In the genomic region with DNA sequence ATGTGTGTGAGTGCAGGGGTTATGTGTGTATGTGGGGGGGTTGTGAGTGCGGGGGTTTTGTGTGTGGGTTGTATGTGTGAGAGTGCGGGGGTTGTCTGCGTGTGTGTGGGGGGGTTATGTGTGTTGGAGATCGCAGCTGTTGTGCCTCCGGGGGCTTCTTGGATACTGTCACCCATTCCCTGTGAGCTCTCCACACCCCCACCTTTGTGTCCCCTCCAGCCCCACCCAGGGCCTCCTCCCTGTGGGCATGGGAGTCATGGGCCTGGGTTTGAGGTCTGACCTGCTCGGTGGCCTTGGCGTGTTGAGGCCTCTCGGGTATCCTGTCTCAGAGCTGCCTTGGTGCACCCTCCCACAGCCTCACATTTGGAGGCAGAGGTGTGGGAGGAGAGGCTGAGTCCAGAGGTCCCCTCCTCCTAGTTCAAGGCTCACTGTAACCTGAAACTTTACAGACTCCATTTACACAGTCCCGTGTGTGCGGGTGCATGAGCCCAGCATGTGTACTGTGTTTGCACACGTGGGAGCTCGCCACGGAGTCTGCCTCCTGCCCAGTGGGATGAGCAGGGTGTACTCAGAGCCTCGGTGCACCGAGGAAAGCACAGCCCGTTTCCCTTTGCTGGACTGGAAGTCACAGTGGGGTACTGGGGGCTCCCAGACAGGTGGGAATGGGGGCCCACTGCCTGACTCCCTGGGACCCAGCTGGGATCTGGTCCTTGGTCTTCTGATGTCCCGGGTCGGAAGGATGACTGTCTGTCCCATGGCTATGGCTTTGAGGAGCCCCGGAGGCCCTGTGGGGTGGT, we compare ENCODE assay signal across 1 cellular context.
TF ChIP-seq lines count a peak whose summit lies in the region.

No MANE protein-coding gene starts in this region.

TF ChIP-seq in HepG2, 621 proteins besides CTCF, POLR2A, EP300 and RAD21 (continued from another document and continues in another):
- TF ChIP-seq ZNF407 (CRISPR knock-in tag; IDR thresholded peaks at IDR 0.05; ENCODE audit: not compliant biosample characterization) (no peak), ZNF142 (CRISPR knock-in tag; IDR thresholded peaks at IDR 0.05) (no peak), HDAC1 (CRISPR knock-in tag; IDR thresholded peaks at IDR 0.05) (peak; percentile 88), JARID2 (CRISPR knock-in tag; IDR thresholded peaks at IDR 0.05; ENCODE audit: insufficient replicate concordance) (no peak), ZNF761 (CRISPR knock-in tag; conservative IDR thresholded peaks at IDR 0.05) (0 out of 2 replicates have a peak, but pooled peaks have one; percentile 53), ZNF644 (CRISPR knock-in tag; IDR thresholded peaks at IDR 0.05; ENCODE audit: low read depth) (no peak), ZBTB34 (CRISPR knock-in tag; IDR thresholded peaks at IDR 0.05) (no peak), ARID5B (CRISPR knock-in tag; IDR thresholded peaks at IDR 0.05) (peak; percentile 65), MED1 (CRISPR knock-in tag; IDR thresholded peaks at IDR 0.05) (peak; percentile 72), HNF4G (IDR thresholded peaks at IDR 0.05; ENCODE audit: borderline replicate concordance, low read depth, low read length) (peak; percentile 61; the same call in 1 of the 2 replicates), HNF4G (CRISPR knock-in tag; IDR thresholded peaks at IDR 0.05; ENCODE audit: borderline replicate concordance, low read depth) (peak; percentile 61; the same call in 1 of the 2 replicates), GTF3A (CRISPR knock-in tag; conservative IDR thresholded peaks at IDR 0.05) (no peak), ZMYM2 (CRISPR knock-in tag; IDR thresholded peaks at IDR 0.05) (0 out of 2 replicates have a peak, but pooled peaks have one; percentile 54), KAT2B (IDR thresholded peaks at IDR 0.05; ENCODE audit: borderline replicate concordance, low read depth, low read length) (no peak), DNMT1 (CRISPR knock-in tag; IDR thresholded peaks at IDR 0.05) (no peak), ARNTL (CRISPR knock-in tag; IDR thresholded peaks at IDR 0.05) (peak; percentile 85; the same call in 1 of the 2 replicates), ARHGAP35 (CRISPR knock-in tag; IDR thresholded peaks at IDR 0.05; ENCODE audit: borderline replicate concordance) (no peak)
- TF ChIP-seq, protein P1, sequence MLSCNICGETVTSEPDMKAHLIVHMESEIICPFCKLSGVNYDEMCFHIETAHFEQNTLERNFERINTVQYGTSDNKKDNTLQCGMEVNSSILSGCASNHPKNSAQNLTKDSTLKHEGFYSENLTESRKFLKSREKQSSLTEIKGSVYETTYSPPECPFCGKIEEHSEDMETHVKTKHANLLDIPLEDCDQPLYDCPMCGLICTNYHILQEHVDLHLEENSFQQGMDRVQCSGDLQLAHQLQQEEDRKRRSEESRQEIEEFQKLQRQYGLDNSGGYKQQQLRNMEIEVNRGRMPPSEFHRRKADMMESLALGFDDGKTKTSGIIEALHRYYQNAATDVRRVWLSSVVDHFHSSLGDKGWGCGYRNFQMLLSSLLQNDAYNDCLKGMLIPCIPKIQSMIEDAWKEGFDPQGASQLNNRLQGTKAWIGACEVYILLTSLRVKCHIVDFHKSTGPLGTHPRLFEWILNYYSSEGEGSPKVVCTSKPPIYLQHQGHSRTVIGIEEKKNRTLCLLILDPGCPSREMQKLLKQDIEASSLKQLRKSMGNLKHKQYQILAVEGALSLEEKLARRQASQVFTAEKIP (CRISPR knock-in tag; IDR thresholded peaks at IDR 0.05; ENCODE audit: borderline replicate concordance), result no peak
- TF ChIP-seq, protein P2, sequence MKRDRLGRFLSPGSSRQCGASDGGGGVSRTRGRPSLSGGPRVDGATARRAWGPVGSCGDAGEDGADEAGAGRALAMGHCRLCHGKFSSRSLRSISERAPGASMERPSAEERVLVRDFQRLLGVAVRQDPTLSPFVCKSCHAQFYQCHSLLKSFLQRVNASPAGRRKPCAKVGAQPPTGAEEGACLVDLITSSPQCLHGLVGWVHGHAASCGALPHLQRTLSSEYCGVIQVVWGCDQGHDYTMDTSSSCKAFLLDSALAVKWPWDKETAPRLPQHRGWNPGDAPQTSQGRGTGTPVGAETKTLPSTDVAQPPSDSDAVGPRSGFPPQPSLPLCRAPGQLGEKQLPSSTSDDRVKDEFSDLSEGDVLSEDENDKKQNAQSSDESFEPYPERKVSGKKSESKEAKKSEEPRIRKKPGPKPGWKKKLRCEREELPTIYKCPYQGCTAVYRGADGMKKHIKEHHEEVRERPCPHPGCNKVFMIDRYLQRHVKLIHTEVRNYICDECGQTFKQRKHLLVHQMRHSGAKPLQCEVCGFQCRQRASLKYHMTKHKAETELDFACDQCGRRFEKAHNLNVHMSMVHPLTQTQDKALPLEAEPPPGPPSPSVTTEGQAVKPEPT (CRISPR knock-in tag; IDR thresholded peaks at IDR 0.05; ENCODE audit: low read depth), result no peak
- TF ChIP-seq, protein P3, sequence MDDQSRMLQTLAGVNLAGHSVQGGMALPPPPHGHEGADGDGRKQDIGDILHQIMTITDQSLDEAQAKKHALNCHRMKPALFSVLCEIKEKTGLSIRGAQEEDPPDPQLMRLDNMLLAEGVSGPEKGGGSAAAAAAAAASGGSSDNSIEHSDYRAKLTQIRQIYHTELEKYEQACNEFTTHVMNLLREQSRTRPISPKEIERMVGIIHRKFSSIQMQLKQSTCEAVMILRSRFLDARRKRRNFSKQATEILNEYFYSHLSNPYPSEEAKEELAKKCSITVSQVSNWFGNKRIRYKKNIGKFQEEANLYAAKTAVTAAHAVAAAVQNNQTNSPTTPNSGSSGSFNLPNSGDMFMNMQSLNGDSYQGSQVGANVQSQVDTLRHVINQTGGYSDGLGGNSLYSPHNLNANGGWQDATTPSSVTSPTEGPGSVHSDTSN (CRISPR knock-in tag; IDR thresholded peaks at IDR 0.05; ENCODE audit: borderline replicate concordance), result no peak
